In the genomic region with DNA sequence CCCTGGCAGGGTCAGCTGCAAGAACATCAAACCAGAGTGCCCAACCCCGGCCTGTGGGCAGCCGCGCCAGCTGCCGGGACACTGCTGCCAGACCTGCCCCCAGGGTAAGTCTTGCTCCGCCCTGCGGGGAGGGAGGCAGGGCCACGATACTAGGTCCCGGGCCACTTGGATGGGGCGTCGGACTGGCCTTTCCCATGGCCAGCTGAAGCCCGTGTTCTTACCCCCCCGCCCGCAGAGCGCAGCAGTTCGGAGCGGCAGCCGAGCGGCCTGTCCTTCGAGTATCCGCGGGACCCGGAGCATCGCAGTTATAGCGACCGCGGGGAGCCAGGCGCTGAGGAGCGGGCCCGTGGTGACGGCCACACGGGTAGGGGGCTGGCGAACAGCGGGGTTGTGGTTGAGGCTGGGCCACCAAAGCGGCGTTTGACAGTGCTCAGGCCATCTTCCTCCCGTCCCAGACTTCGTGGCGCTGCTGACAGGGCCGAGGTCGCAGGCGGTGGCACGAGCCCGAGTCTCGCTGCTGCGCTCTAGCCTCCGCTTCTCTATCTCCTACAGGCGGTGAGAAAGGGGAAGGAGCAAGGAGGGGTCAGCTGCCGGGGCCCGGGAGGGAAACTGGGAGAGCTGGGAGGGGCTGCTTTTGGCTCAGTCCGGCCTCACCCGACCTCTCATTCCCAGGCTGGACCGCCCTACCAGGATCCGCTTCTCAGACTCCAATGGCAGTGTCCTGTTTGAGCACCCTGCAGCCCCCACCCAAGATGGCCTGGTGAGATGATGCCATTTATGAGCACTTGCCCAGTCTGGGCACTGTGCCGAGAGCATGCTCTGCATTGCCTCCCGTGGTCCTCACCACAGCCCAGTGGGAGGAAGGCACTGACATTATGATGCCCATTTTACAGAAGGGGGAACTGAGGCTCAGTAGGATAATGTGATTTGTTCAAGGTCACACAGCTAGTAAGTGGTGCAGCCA, we compare ENCODE assay signal across 1 cellular context.
TF ChIP-seq lines count a peak whose summit lies in the region.

No MANE protein-coding gene starts in this region.

TF ChIP-seq in HCT116, 20 proteins besides CTCF, POLR2A, EP300 and RAD21:
- TF ChIP-seq CEBPB (IDR thresholded peaks at IDR 0.05; ENCODE audit: low read depth) (no peak), FOSL1 (IDR thresholded peaks at IDR 0.05; ENCODE audit: low read depth) (no peak), CBX3 (IDR thresholded peaks at IDR 0.05; ENCODE audit: low read depth) (no peak), YY1 (IDR thresholded peaks at IDR 0.05; ENCODE audit: extremely low read depth, insufficient replicate concordance, low read depth, low read length) (no peak)
TF ChIP-seq in HCT116: peak in this region for 0.
